Comparison of ENCODE assay signal across 12 cellular contexts in genomic region chr12:47349770-47350408, GRCh38.
A peak's percentile ranks its signal among the peaks of the same experiment; 100 is the strongest.
DNase-seq lines count a peak whose midpoint lies in the region; ATAC-seq and TF ChIP-seq lines count a peak whose summit lies in the region.
"Had no signal": no experiment of that assay in that cellular context is flagged by ENCODE, and none has a peak within 500 bp of the region (broad histone marks: within the 10 kb centered on the region; RNA-seq: fewer than 3 reads in every experiment).

No MANE protein-coding gene starts in this region.

- no peaks in the 10 kb centered on the region for H3K9me3 ChIP-seq in CD4-positive, alpha-beta T cell (ENCODE audit: control insufficient read depth, low read length)

- POLR2A ChIA-PET in CD4-positive, alpha-beta T cell (lab: Charles Lee): interaction anchor here (1.4 kb wide), 1 partner anchor 73 kb away, joined by 5 read pairs; no protein-coding TSS in a partner anchor

- H3K4me3 Mint-ChIP-seq in CD4-positive, alpha-beta T cell: peak overlapping the region; percentile 43
- peak overlapping the region; percentile 77 to 82 for H3K4me3 Mint-ChIP-seq in activated T-cell treated with anti-CD3 and anti-CD28 coated beads, Interleukin-2, amount 50 U/mL, for 72 hours
- H3K4me3 Mint-ChIP-seq: nephron had no signal

- H3K27me3 ChIP-seq in CD4-positive, alpha-beta T cell (ENCODE audit: control insufficient read depth, insufficient read depth, low read length): no peaks in the 10 kb centered on the region
- H3K27me3 ChIP-seq: cardiac muscle cell had no signal

- peak; percentile 67 for ATAC-seq in CD4-positive, alpha-beta T cell (ENCODE audit: poor library complexity)
- peak; percentile 85 for ATAC-seq in activated T-cell treated with anti-CD3 and anti-CD28 coated beads, Interleukin-2, amount 50 U/mL, for 72 hours (replicated peaks in 1 of 2)
- ATAC-seq in GM21786 (IDR thresholded peaks at IDR 0.05; ENCODE audit: unreplicated experiment) (no peak), GM21529 (IDR thresholded peaks at IDR 0.05; ENCODE audit: unreplicated experiment) (no peak)

- H3K4me1 Mint-ChIP-seq in CD4-positive, alpha-beta T cell (ENCODE audit: low read depth): peaks cover 59% of the 10 kb centered on the region
- peaks cover 87% of the 10 kb centered on the region for H3K4me1 Mint-ChIP-seq in activated T-cell treated with anti-CD3 and anti-CD28 coated beads, Interleukin-2, amount 50 U/mL, for 72 hours (ENCODE audit: low read depth)
- H3K4me1 Mint-ChIP-seq: nephron had no signal

- no peak for DNase-seq in CD4-positive, alpha-beta T cell
- DNase-seq in M059J (ENCODE audit: low read depth) (peak; percentile 9), non-pigmented ciliary epithelial cell (ENCODE audit: low read depth) (peak; percentile 13), NK-92 (lab: John Stamatoyannopoulos, UW; ENCODE audit: unreplicated experiment) (no peak), NCI-H446 treated with DMSO at 0.1 percent for 48 hours (lab: John Stamatoyannopoulos, UW) (no peak)
- DNase-seq in activated T-cell treated with anti-CD3 and anti-CD28 coated beads, Interleukin-2, amount 50 U/mL, for 72 hours: peak in 1 of 2 donors; percentile 28
- DNase-seq: NCI-H187 treated with DMSO at 0.1 percent for 48 hours had no signal

- no peak overlapping the region for H3K27ac ChIP-seq in CD4-positive, alpha-beta T cell (ENCODE audit: low read depth, low read length)
- H3K27ac ChIP-seq: cardiac muscle cell, RWPE1 had no signal

- CTCF ChIA-PET in CD4-positive, alpha-beta T cell (lab: Charles Lee): no interaction called here

- no peaks in the 10 kb centered on the region for H3K27me3 Mint-ChIP-seq in CD4-positive, alpha-beta T cell
- no peaks in the 10 kb centered on the region for H3K27me3 Mint-ChIP-seq in activated T-cell treated with anti-CD3 and anti-CD28 coated beads, Interleukin-2, amount 50 U/mL, for 72 hours (ENCODE audit: low read depth)

- no peak for TF ChIP-seq CTCF in CD4-positive, alpha-beta T cell (IDR thresholded peaks at IDR 0.05)

- peaks cover 10% of the 10 kb centered on the region for H3K36me3 Mint-ChIP-seq in CD4-positive, alpha-beta T cell (ENCODE audit: low read depth)
- H3K36me3 Mint-ChIP-seq in activated T-cell treated with anti-CD3 and anti-CD28 coated beads, Interleukin-2, amount 50 U/mL, for 72 hours (ENCODE audit: insufficient read depth in 2 of 2): peaks cover 5 to 6% of the 10 kb centered on the region in 2 donors

- peak overlapping the region; percentile 90 for H3K27ac Mint-ChIP-seq in CD4-positive, alpha-beta T cell
- peak overlapping the region; percentile 99 for H3K27ac Mint-ChIP-seq in activated T-cell treated with anti-CD3 and anti-CD28 coated beads, Interleukin-2, amount 50 U/mL, for 72 hours
- H3K27ac Mint-ChIP-seq: nephron had no signal

- intact Hi-C loops in CD4-positive, alpha-beta T cell (cut with DNase I, micrococcal nuclease): no loop called here

- peaks cover 4% of the 10 kb centered on the region for H3K9me3 Mint-ChIP-seq in CD4-positive, alpha-beta T cell
- no peaks in the 10 kb centered on the region for H3K9me3 Mint-ChIP-seq in activated T-cell treated with anti-CD3 and anti-CD28 coated beads, Interleukin-2, amount 50 U/mL, for 72 hours

Comparison
In these comparisons a context has a peak if more than half of its experiments do, and no peak if none do; other contexts are left out.
1. ATAC-seq: peak in CD4-positive, alpha-beta T cell (single experiment) and activated T-cell treated with anti-CD3 and anti-CD28 coated beads, Interleukin-2, amount 50 U/mL, for 72 hours (2 of 2); none in GM21786 (single experiment) and GM21529 (single experiment).
2. DNase-seq: peak in M059J (single experiment) and non-pigmented ciliary epithelial cell (single experiment); none in CD4-positive, alpha-beta T cell (0 of 10), NK-92 (single experiment) and NCI-H446 treated with DMSO at 0.1 percent for 48 hours (single experiment).